8 cellular contexts compared by ENCODE assay signal in the genomic region with DNA sequence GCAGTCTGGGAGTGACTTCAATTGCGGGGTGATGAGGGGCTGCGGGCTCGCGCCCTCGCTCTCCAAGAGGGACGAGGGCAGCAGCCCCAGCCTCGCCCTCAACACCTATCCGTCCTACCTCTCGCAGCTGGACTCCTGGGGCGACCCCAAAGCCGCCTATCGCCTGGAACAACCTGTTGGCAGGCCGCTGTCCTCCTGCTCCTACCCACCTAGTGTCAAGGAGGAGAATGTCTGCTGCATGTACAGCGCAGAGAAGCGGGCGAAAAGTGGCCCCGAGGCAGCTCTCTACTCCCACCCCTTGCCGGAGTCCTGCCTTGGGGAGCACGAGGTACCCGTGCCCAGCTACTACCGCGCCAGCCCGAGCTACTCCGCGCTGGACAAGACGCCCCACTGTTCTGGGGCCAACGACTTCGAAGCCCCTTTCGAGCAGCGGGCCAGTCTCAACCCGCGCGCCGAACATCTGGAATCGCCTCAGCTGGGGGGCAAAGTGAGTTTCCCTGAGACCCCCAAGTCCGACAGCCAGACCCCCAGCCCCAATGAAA. TPM values are rescaled to one million over a fixed set of nuclear protein-coding genes. Genes with fewer than 3 reads are reported as not detected.
DNase-seq lines count a peak whose midpoint lies in the region; ATAC-seq, FAIRE-seq and TF ChIP-seq lines count a peak whose summit lies in the region.

No MANE protein-coding gene starts in this region.

- H3K27ac ChIP-seq in DOHH2 (ENCODE audit: low read depth, low read length) (no peak overlapping the region), H1 (ENCODE audit: low read depth, low read length) (no peak overlapping the region), psoas muscle (peak overlapping the region; percentile 95), dorsolateral prefrontal cortex (no peak overlapping the region), brain microvascular endothelial cell (no peak overlapping the region)

- intact Hi-C loops in psoas muscle (cut with DNase I) (loop anchor here (2.0 to 10.0 kb wide), 3 partner anchors 229 to 389 kb away; no protein-coding TSS in a partner anchor), dorsolateral prefrontal cortex (cut with DNase I) (loop anchor here in 1 of 2 donors (10.0 kb wide), 1 partner anchor 221 kb away; no protein-coding TSS in a partner anchor)

- no peak overlapping the region for H4K91ac ChIP-seq in H1 (replicated peaks; ENCODE audit: insufficient read length, low read length)

- WGBS in H1 (ENCODE audit: extremely low coverage in 1 of 2, insufficient coverage in 1 of 2, insufficient read length in 1 of 2, insufficient replicate concordance in 2 of 2, low coverage in 1 of 2, low lambda C conversion rate in 2 of 2, missing lambda C conversion rate in 1 of 2), 2 experiments = 14% methylated on average over 36 of the region's 36 CpGs; no CpG with 5 or more reads in 1 of the 2 experiments
- WGBS in psoas muscle, 3 donors = 1 to 2% (median 1%) methylated on average over 35 to 36 of the region's 36 CpGs

- H2BK20ac ChIP-seq in H1 (ENCODE audit: low read length) = no peak overlapping the region

- H3K4me3 ChIP-seq in DOHH2 (ENCODE audit: low read length) = peak overlapping the region; percentile 31; the same call in 1 of the 2 replicates
- H3K4me3 ChIP-seq in H1 (ENCODE audit: extremely low read depth in 1 of 4, insufficient read depth in 2 of 4, low read depth in 3 of 4, low read length in 4 of 4) = peak overlapping the region in 1 of 4 experiments; percentile 38; a peak in 2 of 8 replicates
- peak overlapping the region; percentile 79 for H3K4me3 ChIP-seq in psoas muscle
- peak overlapping the region in 13 of 59 donors; percentile 5 to 36 (median 20) for H3K4me3 ChIP-seq in dorsolateral prefrontal cortex
- no peak overlapping the region for H3K4me3 ChIP-seq in brain microvascular endothelial cell (ENCODE audit: low read depth, low read length)

- no peak overlapping the region for H3K4ac ChIP-seq in H1 (replicated peaks; ENCODE audit: insufficient read length, low read depth, low read length)

- H3K36me3 ChIP-seq in DOHH2 (ENCODE audit: control insufficient read depth, low read length) = no peaks in the 10 kb centered on the region
- H3K36me3 ChIP-seq in H1 (ENCODE audit: control insufficient read depth in 2 of 4, insufficient read depth in 4 of 4, low read length in 3 of 4) = peaks cover 0 to 8% (median 0%) of the 10 kb centered on the region in 4 experiments; a peak in 1 of 8 replicates
- no peaks in the 10 kb centered on the region for H3K36me3 ChIP-seq in psoas muscle (ENCODE audit: insufficient read depth in 1 of 2, low read depth in 1 of 2)
- no peaks in the 10 kb centered on the region for H3K36me3 ChIP-seq in brain microvascular endothelial cell (replicated peaks)

- H4K8ac ChIP-seq in H1 (ENCODE audit: extremely low read depth, insufficient read depth, low read length) = no peak overlapping the region; the same call in 1 of the 2 replicates

- H4K20me1 ChIP-seq in DOHH2 (ENCODE audit: control insufficient read depth, insufficient read depth, low read depth, low read length) (peaks cover 6% of the 10 kb centered on the region; the same call in 1 of the 2 replicates), H1 (replicated peaks in 1 of 2; ENCODE audit: control insufficient read depth in 1 of 2, insufficient read depth in 2 of 2, low read length in 2 of 2) (peaks cover 13 to 29% of the 10 kb centered on the region in 2 experiments)

- H3K79me1 ChIP-seq in H1 (ENCODE audit: low read depth, low read length) = no peaks in the 10 kb centered on the region

- peaks cover 55% of the 10 kb centered on the region for H3K4me1 ChIP-seq in DOHH2 (ENCODE audit: control insufficient read depth, low read length)
- peaks cover 0 to 6% (median 3%) of the 10 kb centered on the region in 4 experiments; a peak in 3 of 7 replicates for H3K4me1 ChIP-seq in H1 (replicated peaks in 1 of 4; ENCODE audit: control insufficient read depth in 3 of 4, insufficient read depth in 4 of 4, low read length in 3 of 4)
- peaks cover 23% of the 10 kb centered on the region for H3K4me1 ChIP-seq in psoas muscle

- no peak overlapping the region for H3K56ac ChIP-seq in H1 (replicated peaks; ENCODE audit: insufficient read length, low read depth, low read length)

- no peaks in the 10 kb centered on the region for H3K9me2 ChIP-seq in DOHH2 (replicated peaks; ENCODE audit: control insufficient read depth, low read length)

- H3K4me2 ChIP-seq in DOHH2 (ENCODE audit: low read length) (peak overlapping the region; percentile 44), H1 (ENCODE audit: insufficient read depth in 1 of 2, low read depth in 2 of 2, low read length in 2 of 2) (peak overlapping the region; percentile 41 to 55; a peak in 3 of 4 replicates)

- H3K79me2 ChIP-seq in DOHH2 (ENCODE audit: control insufficient read depth, low read length) (no peaks in the 10 kb centered on the region), H1 (ENCODE audit: control insufficient read depth in 1 of 2, insufficient read depth in 2 of 2, low read length in 2 of 2) (no peaks in the 10 kb centered on the region)

- TF ChIP-seq CTCF in DOHH2 (IDR thresholded peaks at IDR 0.05; ENCODE audit: low read depth, low read length, poor library complexity, severe bottlenecking) (no peak), H1 (IDR thresholded peaks at IDR 0.05; ENCODE audit: control extremely low read depth in 1 of 3, insufficient read depth in 1 of 3, low read depth in 1 of 3, low read length in 3 of 3) (no peak), psoas muscle (IDR thresholded peaks at IDR 0.05) (no peak), dorsolateral prefrontal cortex (IDR thresholded peaks at IDR 0.05 in 54 of 56, conservative IDR thresholded peaks at IDR 0.05 in 2 of 56; ENCODE audit: low read depth in 1 of 56, partially characterized antibody in 56 of 56) (no peak), brain microvascular endothelial cell (IDR thresholded peaks at IDR 0.05; ENCODE audit: low read depth, low read length, missing control alignments) (no peak)

- DNase-seq in M059J (ENCODE audit: low read depth) = peak; percentile 64
- no peak for DNase-seq in H1 (ENCODE audit: low read depth in 1 of 2, low spot score in 2 of 2)
- DNase-seq in psoas muscle = peak in 1 of 2 donors; percentile 74
- DNase-seq in dorsolateral prefrontal cortex = no peak
- no peak for DNase-seq in brain microvascular endothelial cell

- TF ChIP-seq POLR2A in H1 (IDR thresholded peaks at IDR 0.05; ENCODE audit: control extremely low read depth in 1 of 2, low read depth in 2 of 2, low read length in 2 of 2) = no peak

- H2BK12ac ChIP-seq in H1 (ENCODE audit: low read depth, low read length) = 0 out of 2 replicates have a peak overlapping the region, but pooled peaks have one; percentile 27

- no peak overlapping the region for H2BK5ac ChIP-seq in H1 (ENCODE audit: low read depth, low read length)

- peak overlapping the region; percentile 32 for H3K18ac ChIP-seq in H1 (ENCODE audit: extremely low read depth, low read length)

- H2AFZ ChIP-seq in H1 (ENCODE audit: low read length) = no peak overlapping the region

- H3K14ac ChIP-seq in H1 (ENCODE audit: insufficient read length) = no peak overlapping the region

- no peak for TF ChIP-seq RAD21 in H1 (IDR thresholded peaks at IDR 0.05 in 1 of 2, conservative IDR thresholded peaks at IDR 0.05 in 1 of 2; ENCODE audit: low read depth in 2 of 2, low read length in 2 of 2)

- H2AK5ac ChIP-seq in H1 (ENCODE audit: low read depth, low read length) = no peak overlapping the region

- no peak for TF ChIP-seq EP300 in H1 (IDR thresholded peaks at IDR 0.05; ENCODE audit: borderline replicate concordance in 1 of 2, low read depth in 2 of 2, low read length in 2 of 2)

- H4K5ac ChIP-seq in H1 (ENCODE audit: insufficient read length, low read depth, low read length) = no peak overlapping the region

- H3F3A ChIP-seq in DOHH2 (ENCODE audit: control insufficient read depth, insufficient read depth) = peaks cover 8% of the 10 kb centered on the region; the same call in 1 of the 2 replicates

- H3K9me3 ChIP-seq in DOHH2 (ENCODE audit: control insufficient read depth, insufficient read depth, low read length) (no peaks in the 10 kb centered on the region), H1 (ENCODE audit: insufficient read depth in 2 of 2, low read depth in 1 of 2, low read length in 1 of 2) (peaks cover 0 to 9% of the 10 kb centered on the region in 2 experiments; a peak in 1 of 4 replicates), psoas muscle (no peaks in the 10 kb centered on the region)

- ATAC-seq in psoas muscle (peak; percentile 40 to 56 (median 54)), HG03442 (IDR thresholded peaks at IDR 0.05; ENCODE audit: unreplicated experiment) (no peak), GM18870 (IDR thresholded peaks at IDR 0.05; ENCODE audit: unreplicated experiment) (no peak)

- no peaks in the 10 kb centered on the region for H3K23me2 ChIP-seq in H1 (ENCODE audit: low read depth, low read length)

- POLR2A ChIA-PET in H1 (lab: Charles Lee; ENCODE audit: partially characterized antibody) = interaction anchor here (0.9 to 1.2 kb wide), 5 partner anchors 9 to 39 kb away, joined by 3 to 4 read pairs (median 4); partner anchors contain the start of gene HOXC11

- H2BK15ac ChIP-seq in H1 (ENCODE audit: low read length) = no peak overlapping the region

- in situ Hi-C loops in brain microvascular endothelial cell (cut with HindIII; ENCODE audit: low pct_ligation_motif_present, low sequenced_read_pairs) = no loop called here

- FAIRE-seq in H1 (lab: Jason Lieb, UNC) = no peak

- H3K23ac ChIP-seq in H1 (ENCODE audit: insufficient read length) = no peak overlapping the region

- CTCF ChIA-PET in H1 (lab: Charles Lee; ENCODE audit: partially characterized antibody) = interaction anchor here (0.5 to 5.8 kb wide), 44 partner anchors 8 to 771 kb away, joined by 3 to 91 read pairs (median 4); partner anchors contain the start of genes HOTAIR, HOXC12, HOXC4 and HOXC5

- H3K27me3 ChIP-seq in DOHH2 (ENCODE audit: control insufficient read depth, low read length) (peaks cover 77% of the 10 kb centered on the region), H1 (replicated peaks in 1 of 4; ENCODE audit: control insufficient read depth in 3 of 4, extremely low read depth in 1 of 4, insufficient read depth in 3 of 4, low read length in 3 of 4) (peaks cover 93 to 99% (median 97%) of the 10 kb centered on the region in 4 experiments), psoas muscle (ENCODE audit: insufficient read depth in 3 of 3, low read length in 2 of 3) (peaks cover 0 to 3% (median 0%) of the 10 kb centered on the region in 3 donors), dorsolateral prefrontal cortex (peaks cover 24 to 100% (median 98%) of the 10 kb centered on the region in 45 donors), brain microvascular endothelial cell (replicated peaks) (peaks cover 93% of the 10 kb centered on the region)

- no peak overlapping the region for H3K9ac ChIP-seq in H1 (replicated peaks in 1 of 4; ENCODE audit: extremely low read depth in 1 of 4, low read depth in 3 of 4, low read length in 3 of 4)

- H2BK120ac ChIP-seq in H1 (replicated peaks; ENCODE audit: low read depth, low read length) = no peak overlapping the region

RNA-seq across cellular contexts. Expression of gene HOXC10, which starts 0.5 kb away (rescaled TPM):
- total RNA-seq in M059J (2014; rRNA removed; shearing (Covaris generic)) = 15.0 and 15.3 TPM in 2 replicates
- total RNA-seq in H1 (2021; fragmentation: NEBNext Ultra II Directional; extraction: Animal tissue kit (Norgen Biotek cat#: 25700)) = not detected in 2 replicates
- polyA plus RNA-seq in H1 (2011; rRNA removed) (not detected in 2 replicates), psoas muscle (100 to 1,000 TPM in 1 of 3 donors, 10 to 100 TPM in 2; 43.4 to 129 (median 74.1) TPM)
- not detected for polyA plus RNA-seq in H1 (2011; cell fraction: cytosol; rRNA removed)
- not detected for polyA plus RNA-seq in H1 (2011; cell fraction: nucleus; rRNA removed)
- polyA plus RNA-seq in H1 (2012, experiment 1 of 2) = not detected in 4 replicates
- 0.20 TPM for polyA plus RNA-seq in H1 (2012, experiment 2 of 2)
- not detected for polyA plus RNA-seq in H1 (2013, experiment 1 of 2)
- polyA plus RNA-seq in H1 (2013, experiment 2 of 2) = not detected
- not detected in 2 replicates for polyA minus RNA-seq in H1 (2011; rRNA and poly(A)+ RNA removed)
- not detected for polyA minus RNA-seq in H1 (2011; cell fraction: cytosol; rRNA and poly(A)+ RNA removed)
- polyA minus RNA-seq in H1 (2011; cell fraction: nucleus; rRNA and poly(A)+ RNA removed) = not detected
- total RNA-seq in psoas muscle (10 to 100 TPM in 2 of 4 donors, 1 to 10 TPM in 2; 3.0 to 79.4 (median 34.3) TPM), dorsolateral prefrontal cortex (under 1 TPM in 1 of 120 experiments, not detected in 119; 0.34 TPM)

RNA-seq across cellular contexts. Expression of gene HOTAIR, which starts 10.7 kb away (rescaled TPM):
- total RNA-seq in M059J (2014; rRNA removed; shearing (Covaris generic)) = 5.0 and 7.4 TPM in 2 replicates
- total RNA-seq in H1 (2021; fragmentation: NEBNext Ultra II Directional; extraction: Animal tissue kit (Norgen Biotek cat#: 25700)) = not detected in 2 replicates
- polyA plus RNA-seq in H1 (2011; rRNA removed) (not detected in 2 replicates), psoas muscle (under 1 TPM in 2 of 3 donors, not detected in 1; 0.23 to 0.25 TPM)
- not detected for polyA plus RNA-seq in H1 (2011; cell fraction: cytosol; rRNA removed)
- polyA plus RNA-seq in H1 (2011; cell fraction: nucleus; rRNA removed) = not detected
- not detected in 4 replicates for polyA plus RNA-seq in H1 (2012, experiment 1 of 2)
- not detected for polyA plus RNA-seq in H1 (2012, experiment 2 of 2)
- not detected for polyA plus RNA-seq in H1 (2013, experiment 1 of 2)
- not detected for polyA plus RNA-seq in H1 (2013, experiment 2 of 2)
- polyA minus RNA-seq in H1 (2011; rRNA and poly(A)+ RNA removed) = not detected in 2 replicates
- not detected for polyA minus RNA-seq in H1 (2011; cell fraction: cytosol; rRNA and poly(A)+ RNA removed)
- polyA minus RNA-seq in H1 (2011; cell fraction: nucleus; rRNA and poly(A)+ RNA removed) = not detected
- total RNA-seq in psoas muscle (under 1 TPM in 1 of 4 donors, not detected in 3; 0.53 TPM), dorsolateral prefrontal cortex (not detected)

RNA-seq across cellular contexts. Expression of gene HOXC11, which starts 12.5 kb away (rescaled TPM):
- total RNA-seq in M059J (2014; rRNA removed; shearing (Covaris generic)) = 1.7 and 1.9 TPM in 2 replicates
- not detected in 2 replicates for total RNA-seq in H1 (2021; fragmentation: NEBNext Ultra II Directional; extraction: Animal tissue kit (Norgen Biotek cat#: 25700))
- not detected in 2 replicates for polyA plus RNA-seq in H1 (2011; rRNA removed)
- not detected for polyA plus RNA-seq in H1 (2011; cell fraction: cytosol; rRNA removed)
- polyA plus RNA-seq in H1 (2011; cell fraction: nucleus; rRNA removed) = not detected
- not detected in 4 replicates for polyA plus RNA-seq in H1 (2012, experiment 1 of 2)
- not detected for polyA plus RNA-seq in H1 (2012, experiment 2 of 2)
- not detected for polyA plus RNA-seq in H1 (2013, experiment 1 of 2)
- not detected for polyA plus RNA-seq in H1 (2013, experiment 2 of 2)
- polyA minus RNA-seq in H1 (2011; rRNA and poly(A)+ RNA removed) = not detected in 2 replicates
- polyA minus RNA-seq in H1 (2011; cell fraction: cytosol; rRNA and poly(A)+ RNA removed) = 0.88 TPM
- polyA minus RNA-seq in H1 (2011; cell fraction: nucleus; rRNA and poly(A)+ RNA removed) = 0.40 TPM
- total RNA-seq in psoas muscle = under 1 TPM in 2 of 4 donors, not detected in 2; 0.34 to 0.82 TPM
- polyA plus RNA-seq in psoas muscle = 1 to 10 TPM in 1 of 3 donors, under 1 TPM in 2; 0.66 to 2.2 (median 0.95) TPM
- total RNA-seq in dorsolateral prefrontal cortex = not detected

RNA-seq across cellular contexts. Expression of gene HOXC9, which starts 14.5 kb away (rescaled TPM):
- total RNA-seq in M059J (2014; rRNA removed; shearing (Covaris generic)) = 4.9 and 5.7 TPM in 2 replicates
- total RNA-seq in H1 (2021; fragmentation: NEBNext Ultra II Directional; extraction: Animal tissue kit (Norgen Biotek cat#: 25700)) = not detected in 2 replicates
- polyA plus RNA-seq in H1 (2011; rRNA removed) (not detected in 2 replicates), psoas muscle (10 to 100 TPM in 2 of 3 donors, 1 to 10 TPM in 1; 8.8 to 31.1 (median 16.4) TPM)
- not detected for polyA plus RNA-seq in H1 (2011; cell fraction: cytosol; rRNA removed)
- polyA plus RNA-seq in H1 (2011; cell fraction: nucleus; rRNA removed) = not detected
- not detected in 4 replicates for polyA plus RNA-seq in H1 (2012, experiment 1 of 2)
- not detected for polyA plus RNA-seq in H1 (2012, experiment 2 of 2)
- not detected for polyA plus RNA-seq in H1 (2013, experiment 1 of 2)
- polyA plus RNA-seq in H1 (2013, experiment 2 of 2) = not detected
- not detected in 2 replicates for polyA minus RNA-seq in H1 (2011; rRNA and poly(A)+ RNA removed)
- not detected for polyA minus RNA-seq in H1 (2011; cell fraction: cytosol; rRNA and poly(A)+ RNA removed)
- polyA minus RNA-seq in H1 (2011; cell fraction: nucleus; rRNA and poly(A)+ RNA removed) = not detected
- total RNA-seq in psoas muscle (10 to 100 TPM in 2 of 4 donors, 1 to 10 TPM in 2; 6.4 to 14.6 (median 9.2) TPM), dorsolateral prefrontal cortex (not detected)

RNA-seq across cellular contexts. Expression of gene HOXC8, which starts 23.4 kb away (rescaled TPM):
- 0.84 and 1.2 TPM in 2 replicates for total RNA-seq in M059J (2014; rRNA removed; shearing (Covaris generic))
- not detected in 2 replicates for total RNA-seq in H1 (2021; fragmentation: NEBNext Ultra II Directional; extraction: Animal tissue kit (Norgen Biotek cat#: 25700))
- polyA plus RNA-seq in H1 (2011; rRNA removed) (not detected in 2 replicates), psoas muscle (1 to 10 TPM; 1.6 to 8.8 (median 3.3) TPM)
- polyA plus RNA-seq in H1 (2011; cell fraction: cytosol; rRNA removed) = not detected
- polyA plus RNA-seq in H1 (2011; cell fraction: nucleus; rRNA removed) = not detected
- 0.09 TPM in 1 of 4 replicates, not detected in the others for polyA plus RNA-seq in H1 (2012, experiment 1 of 2)
- not detected for polyA plus RNA-seq in H1 (2012, experiment 2 of 2)
- not detected for polyA plus RNA-seq in H1 (2013, experiment 1 of 2)
- polyA plus RNA-seq in H1 (2013, experiment 2 of 2) = not detected
- not detected in 2 replicates for polyA minus RNA-seq in H1 (2011; rRNA and poly(A)+ RNA removed)
- not detected for polyA minus RNA-seq in H1 (2011; cell fraction: cytosol; rRNA and poly(A)+ RNA removed)
- polyA minus RNA-seq in H1 (2011; cell fraction: nucleus; rRNA and poly(A)+ RNA removed) = not detected
- total RNA-seq in psoas muscle (10 to 100 TPM in 1 of 4 donors, 1 to 10 TPM in 3; 6.7 to 10.2 (median 9.0) TPM), dorsolateral prefrontal cortex (not detected)

Comparison
In these comparisons a context has a peak if more than half of its experiments do, and no peak if none do; other contexts are left out.
1. ATAC-seq: peak in psoas muscle (4 of 4); none in HG03442 (single experiment) and GM18870 (single experiment).